10 cellular contexts compared by ENCODE assay signal in genomic region chr10:14560794-14561765, GRCh38.
DNase-seq lines count a peak whose midpoint lies in the region; ATAC-seq, FAIRE-seq and TF ChIP-seq lines count a peak whose summit lies in the region.
"Had no signal": no experiment of that assay in that cellular context is flagged by ENCODE, and none has a peak within 500 bp of the region (broad histone marks: within the 10 kb centered on the region; RNA-seq: fewer than 3 reads in every experiment).

No MANE protein-coding gene starts in this region.

- intact Hi-C loops in CD4-positive, alpha-beta memory T cell (cut with micrococcal nuclease) = loop anchor here (1.0 to 5.0 kb wide), 5 partner anchors 22 to 276 kb away; partner anchors contain the start of genes CDNF, HSPA14 and MSANTD7
- intact Hi-C loops in pancreas (cut with DNase I) = no loop called here

- H3K27ac ChIP-seq in CD4-positive, alpha-beta memory T cell (ENCODE audit: low read depth, low read length) = peak overlapping the region; percentile 79
- peak overlapping the region in 1 of 4 donors; percentile 13 for H3K27ac ChIP-seq in pancreas
- H3K27ac ChIP-seq: ovary had no signal

- peak overlapping the region; percentile 90 to 99 (median 94) for H3K27ac Mint-ChIP-seq in CD4-positive, alpha-beta memory T cell
- H3K27ac Mint-ChIP-seq in activated naive CD8-positive, alpha-beta T cell treated with anti-CD3 and anti-CD28 coated beads, Interleukin-2, amount 10 ng/mL, durations not matched to agents 7 days and 5 days = peak overlapping the region; percentile 90
- H3K27ac Mint-ChIP-seq in naive B cell = peak overlapping the region; percentile 73 to 97 (median 93)

- H3K27me3 Mint-ChIP-seq in CD4-positive, alpha-beta memory T cell = no peaks in the 10 kb centered on the region
- no peaks in the 10 kb centered on the region for H3K27me3 Mint-ChIP-seq in activated naive CD8-positive, alpha-beta T cell treated with anti-CD3 and anti-CD28 coated beads, Interleukin-2, amount 10 ng/mL, durations not matched to agents 7 days and 5 days
- no peaks in the 10 kb centered on the region for H3K27me3 Mint-ChIP-seq in naive B cell

- peak overlapping the region; percentile 70 to 90 (median 85) for H3K4me3 Mint-ChIP-seq in CD4-positive, alpha-beta memory T cell
- H3K4me3 Mint-ChIP-seq in activated naive CD8-positive, alpha-beta T cell treated with anti-CD3 and anti-CD28 coated beads, Interleukin-2, amount 10 ng/mL, durations not matched to agents 7 days and 5 days = peak overlapping the region; percentile 81
- H3K4me3 Mint-ChIP-seq in naive B cell = peak overlapping the region; percentile 62 to 89 (median 82)

- ATAC-seq in activated naive CD8-positive, alpha-beta T cell treated with anti-CD3 and anti-CD28 coated beads, Interleukin-2, amount 10 ng/mL, durations not matched to agents 7 days and 5 days (ENCODE audit: low read depth) = peak; percentile 25
- ATAC-seq in naive B cell (ENCODE audit: low read depth in 2 of 2) (peak; percentile 26 to 40), HG03571 (IDR thresholded peaks at IDR 0.05; ENCODE audit: unreplicated experiment) (no peak), pancreas (no peak), GM21529 (IDR thresholded peaks at IDR 0.05; ENCODE audit: unreplicated experiment) (no peak)

- POLR2A ChIA-PET in CD4-positive, alpha-beta memory T cell (lab: Charles Lee; ENCODE audit: partially characterized antibody) = interaction anchor here (0.5 to 21.2 kb wide), 9 partner anchors 8 to 91 kb away, joined by 3 to 640 read pairs (median 18); no protein-coding TSS in a partner anchor
- POLR2A ChIA-PET in activated naive CD8-positive, alpha-beta T cell treated with anti-CD3 and anti-CD28 coated beads, Interleukin-2, amount 10 ng/mL, durations not matched to agents 7 days and 5 days (lab: Charles Lee) = interaction anchor here (0.6 to 5.2 kb wide), 5 partner anchors 7 to 22 kb away, joined by 3 to 28 read pairs (median 4); no protein-coding TSS in a partner anchor

- peaks cover 23 to 45% of the 10 kb centered on the region in 2 donors for H3K36me3 Mint-ChIP-seq in CD4-positive, alpha-beta memory T cell
- H3K36me3 Mint-ChIP-seq in activated naive CD8-positive, alpha-beta T cell treated with anti-CD3 and anti-CD28 coated beads, Interleukin-2, amount 10 ng/mL, durations not matched to agents 7 days and 5 days = peaks cover 31% of the 10 kb centered on the region
- peaks cover 9 to 13% of the 10 kb centered on the region in 2 donors for H3K36me3 Mint-ChIP-seq in naive B cell

- no peaks in the 10 kb centered on the region for H3K27me3 ChIP-seq in CD4-positive, alpha-beta memory T cell (ENCODE audit: insufficient read depth, low read length)
- H3K27me3 ChIP-seq in pancreas = no peaks in the 10 kb centered on the region
- H3K27me3 ChIP-seq: ovary had no signal

- WGBS in pancreas, 2 donors = 85 to 89% methylated on average over 15 of the region's 15 CpGs

- peaks cover 99% of the 10 kb centered on the region for H3K4me1 ChIP-seq in CD4-positive, alpha-beta memory T cell (ENCODE audit: insufficient read depth, low read length)
- peaks cover 8 to 64% (median 37%) of the 10 kb centered on the region in 3 donors for H3K4me1 ChIP-seq in pancreas

- no peaks in the 10 kb centered on the region for H3K9me3 ChIP-seq in CD4-positive, alpha-beta memory T cell (ENCODE audit: control insufficient read depth in 1 of 2, low read length in 2 of 2)
- no peaks in the 10 kb centered on the region for H3K9me3 ChIP-seq in pancreas
- H3K9me3 ChIP-seq: ovary had no signal

- CTCF ChIA-PET in CD4-positive, alpha-beta memory T cell (lab: Charles Lee; ENCODE audit: partially characterized antibody) = interaction anchor here (0.5 to 1.7 kb wide), 9 partner anchors 12 to 276 kb away, joined by 3 to 9 read pairs (median 3); no protein-coding TSS in a partner anchor

- TF ChIP-seq POLR2A in NB4 (IDR thresholded peaks at IDR 0.05; ENCODE audit: extremely low read depth, insufficient read length) = no peak

- TF ChIP-seq CTCF in NB4 (IDR thresholded peaks at IDR 0.05; ENCODE audit: low read depth, low read length) (no peak), pancreas (IDR thresholded peaks at IDR 0.05) (no peak)

- peak in 4 of 5 donors; percentile 43 to 74 (median 53) for DNase-seq in CD4-positive, alpha-beta memory T cell
- DNase-seq in NB4 (ENCODE audit: low read depth) (peak; percentile 55), naive B cell (no peak), DMS153 treated with DMSO at 0.1 percent for 48 hours (lab: John Stamatoyannopoulos, UW; ENCODE audit: unreplicated experiment) (no peak), pancreas (no peak)
- DNase-seq in activated naive CD8-positive, alpha-beta T cell treated with anti-CD3 and anti-CD28 coated beads, Interleukin-2, amount 10 ng/mL, durations not matched to agents 7 days and 5 days = no peak
- DNase-seq: ovary had no signal

- no peaks in the 10 kb centered on the region for H3K36me3 ChIP-seq in CD4-positive, alpha-beta memory T cell (ENCODE audit: insufficient read depth, low read length)
- H3K36me3 ChIP-seq in pancreas = no peaks in the 10 kb centered on the region
- H3K36me3 ChIP-seq: ovary had no signal

- peak overlapping the region in 1 of 2 donors; percentile 32 for H3K4me3 ChIP-seq in CD4-positive, alpha-beta memory T cell (ENCODE audit: low read length in 2 of 2)
- H3K4me3 ChIP-seq in NB4 (ENCODE audit: low read depth, low read length) (no peak overlapping the region), pancreas (no peak overlapping the region)
- H3K4me3 ChIP-seq: ovary had no signal

- peaks cover 74 to 99% (median 87%) of the 10 kb centered on the region in 4 donors for H3K4me1 Mint-ChIP-seq in CD4-positive, alpha-beta memory T cell
- peaks cover 82% of the 10 kb centered on the region for H3K4me1 Mint-ChIP-seq in activated naive CD8-positive, alpha-beta T cell treated with anti-CD3 and anti-CD28 coated beads, Interleukin-2, amount 10 ng/mL, durations not matched to agents 7 days and 5 days
- peaks cover 79 to 95% (median 93%) of the 10 kb centered on the region in 3 donors for H3K4me1 Mint-ChIP-seq in naive B cell

- no peak for FAIRE-seq in pancreas (lab: Jason Lieb, UNC)
- FAIRE-seq: colon had no signal

- peaks cover 0 to 7% (median 0%) of the 10 kb centered on the region in 8 donors for H3K9me3 Mint-ChIP-seq in CD4-positive, alpha-beta memory T cell
- no peaks in the 10 kb centered on the region for H3K9me3 Mint-ChIP-seq in activated naive CD8-positive, alpha-beta T cell treated with anti-CD3 and anti-CD28 coated beads, Interleukin-2, amount 10 ng/mL, durations not matched to agents 7 days and 5 days
- H3K9me3 Mint-ChIP-seq in naive B cell = peaks cover 0 to 2% (median 0%) of the 10 kb centered on the region in 7 donors

Comparison
In these comparisons a context has a peak if more than half of its experiments do, and no peak if none do; other contexts are left out.
1. DNase-seq: peak in CD4-positive, alpha-beta memory T cell (4 of 5) and NB4 (single experiment); none in activated naive CD8-positive, alpha-beta T cell treated with anti-CD3 and anti-CD28 coated beads, Interleukin-2, amount 10 ng/mL, durations not matched to agents 7 days and 5 days (single experiment), naive B cell (single experiment), DMS153 treated with DMSO at 0.1 percent for 48 hours (single experiment) and pancreas (0 of 6).
2. ATAC-seq: peak in activated naive CD8-positive, alpha-beta T cell treated with anti-CD3 and anti-CD28 coated beads, Interleukin-2, amount 10 ng/mL, durations not matched to agents 7 days and 5 days (single experiment) and naive B cell (2 of 2); none in HG03571 (single experiment), pancreas (0 of 4) and GM21529 (single experiment).
3. Peak in every context shown above with its lines, with median percentiles within 50 percentile points of each other: H3K27ac Mint-ChIP-seq and H3K4me3 Mint-ChIP-seq.